In the genomic region with DNA sequence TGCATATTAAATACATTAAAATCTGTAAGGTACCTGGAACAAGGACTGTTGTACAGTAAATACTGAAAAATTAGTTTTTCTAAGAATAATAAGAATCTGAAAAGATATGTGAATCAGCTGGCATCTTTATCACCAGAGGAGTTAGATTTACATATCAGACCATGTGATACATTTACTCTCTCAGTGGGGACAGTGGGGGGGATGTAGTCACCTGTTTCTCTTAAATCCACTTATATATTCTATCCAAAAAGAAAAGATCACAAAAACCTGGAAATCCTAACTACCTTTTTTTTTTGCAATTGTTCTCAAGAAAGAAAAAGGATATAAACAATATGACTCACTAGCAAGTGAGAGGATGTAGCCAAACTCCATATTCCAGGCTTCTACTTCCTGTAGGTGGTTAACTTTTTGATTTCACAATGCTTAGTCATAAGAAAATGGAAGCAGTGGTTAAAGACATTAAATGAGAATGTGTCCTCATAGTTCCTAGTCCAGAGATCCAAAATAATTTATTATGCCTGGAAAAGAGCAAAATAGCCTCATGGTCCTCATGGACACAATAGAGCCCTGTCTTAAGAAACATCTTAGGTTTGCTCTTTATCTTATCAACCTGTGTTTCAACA, we compare ENCODE assay signal across 1 cellular context.
TF ChIP-seq lines count a peak whose summit lies in the region.

No MANE protein-coding gene starts in this region.

TF ChIP-seq in GM23338, 12 proteins besides CTCF, POLR2A, EP300 and RAD21 (continued from another document):
- TF ChIP-seq, protein P1, sequence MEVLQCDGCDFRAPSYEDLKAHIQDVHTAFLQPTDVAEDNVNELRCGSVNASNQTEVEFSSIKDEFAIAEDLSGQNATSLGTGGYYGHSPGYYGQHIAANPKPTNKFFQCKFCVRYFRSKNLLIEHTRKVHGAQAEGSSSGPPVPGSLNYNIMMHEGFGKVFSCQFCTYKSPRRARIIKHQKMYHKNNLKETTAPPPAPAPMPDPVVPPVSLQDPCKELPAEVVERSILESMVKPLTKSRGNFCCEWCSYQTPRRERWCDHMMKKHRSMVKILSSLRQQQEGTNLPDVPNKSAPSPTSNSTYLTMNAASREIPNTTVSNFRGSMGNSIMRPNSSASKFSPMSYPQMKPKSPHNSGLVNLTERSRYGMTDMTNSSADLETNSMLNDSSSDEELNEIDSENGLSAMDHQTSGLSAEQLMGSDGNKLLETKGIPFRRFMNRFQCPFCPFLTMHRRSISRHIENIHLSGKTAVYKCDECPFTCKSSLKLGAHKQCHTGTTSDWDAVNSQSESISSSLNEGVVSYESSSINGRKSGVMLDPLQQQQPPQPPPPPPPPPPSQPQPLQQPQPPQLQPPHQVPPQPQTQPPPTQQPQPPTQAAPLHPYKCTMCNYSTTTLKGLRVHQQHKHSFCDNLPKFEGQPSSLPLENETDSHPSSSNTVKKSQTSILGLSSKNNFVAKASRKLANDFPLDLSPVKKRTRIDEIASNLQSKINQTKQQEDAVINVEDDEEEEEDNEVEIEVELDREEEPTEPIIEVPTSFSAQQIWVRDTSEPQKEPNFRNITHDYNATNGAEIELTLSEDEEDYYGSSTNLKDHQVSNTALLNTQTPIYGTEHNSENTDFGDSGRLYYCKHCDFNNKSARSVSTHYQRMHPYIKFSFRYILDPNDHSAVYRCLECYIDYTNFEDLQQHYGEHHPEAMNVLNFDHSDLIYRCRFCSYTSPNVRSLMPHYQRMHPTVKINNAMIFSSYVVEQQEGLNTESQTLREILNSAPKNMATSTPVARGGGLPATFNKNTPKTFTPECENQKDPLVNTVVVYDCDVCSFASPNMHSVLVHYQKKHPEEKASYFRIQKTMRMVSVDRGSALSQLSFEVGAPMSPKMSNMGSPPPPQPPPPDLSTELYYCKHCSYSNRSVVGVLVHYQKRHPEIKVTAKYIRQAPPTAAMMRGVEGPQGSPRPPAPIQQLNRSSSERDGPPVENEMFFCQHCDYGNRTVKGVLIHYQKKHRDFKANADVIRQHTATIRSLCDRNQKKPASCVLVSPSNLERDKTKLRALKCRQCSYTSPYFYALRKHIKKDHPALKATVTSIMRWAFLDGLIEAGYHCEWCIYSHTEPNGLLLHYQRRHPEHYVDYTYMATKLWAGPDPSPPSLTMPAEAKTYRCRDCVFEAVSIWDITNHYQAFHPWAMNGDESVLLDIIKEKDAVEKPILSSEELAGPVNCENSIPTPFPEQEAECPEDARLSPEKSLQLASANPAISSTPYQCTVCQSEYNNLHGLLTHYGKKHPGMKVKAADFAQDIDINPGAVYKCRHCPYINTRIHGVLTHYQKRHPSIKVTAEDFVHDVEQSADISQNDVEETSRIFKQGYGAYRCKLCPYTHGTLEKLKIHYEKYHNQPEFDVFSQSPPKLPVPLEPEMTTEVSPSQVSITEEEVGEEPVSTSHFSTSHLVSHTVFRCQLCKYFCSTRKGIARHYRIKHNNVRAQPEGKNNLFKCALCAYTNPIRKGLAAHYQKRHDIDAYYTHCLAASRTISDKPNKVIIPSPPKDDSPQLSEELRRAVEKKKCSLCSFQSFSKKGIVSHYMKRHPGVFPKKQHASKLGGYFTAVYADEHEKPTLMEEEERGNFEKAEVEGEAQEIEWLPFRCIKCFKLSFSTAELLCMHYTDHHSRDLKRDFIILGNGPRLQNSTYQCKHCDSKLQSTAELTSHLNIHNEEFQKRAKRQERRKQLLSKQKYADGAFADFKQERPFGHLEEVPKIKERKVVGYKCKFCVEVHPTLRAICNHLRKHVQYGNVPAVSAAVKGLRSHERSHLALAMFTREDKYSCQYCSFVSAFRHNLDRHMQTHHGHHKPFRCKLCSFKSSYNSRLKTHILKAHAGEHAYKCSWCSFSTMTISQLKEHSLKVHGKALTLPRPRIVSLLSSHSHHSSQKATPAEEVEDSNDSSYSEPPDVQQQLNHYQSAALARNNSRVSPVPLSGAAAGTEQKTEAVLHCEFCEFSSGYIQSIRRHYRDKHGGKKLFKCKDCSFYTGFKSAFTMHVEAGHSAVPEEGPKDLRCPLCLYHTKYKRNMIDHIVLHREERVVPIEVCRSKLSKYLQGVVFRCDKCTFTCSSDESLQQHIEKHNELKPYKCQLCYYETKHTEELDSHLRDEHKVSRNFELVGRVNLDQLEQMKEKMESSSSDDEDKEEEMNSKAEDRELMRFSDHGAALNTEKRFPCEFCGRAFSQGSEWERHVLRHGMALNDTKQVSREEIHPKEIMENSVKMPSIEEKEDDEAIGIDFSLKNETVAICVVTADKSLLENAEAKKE (CRISPR knock-in tag; IDR thresholded peaks at IDR 0.05): no peak
- TF ChIP-seq ZNF331 (CRISPR knock-in tag; IDR thresholded peaks at IDR 0.05; ENCODE audit: low read depth) (no peak), POLR2AphosphoS5 (IDR thresholded peaks at IDR 0.05; ENCODE audit: low read depth) (no peak)
- TF ChIP-seq, protein P2, sequence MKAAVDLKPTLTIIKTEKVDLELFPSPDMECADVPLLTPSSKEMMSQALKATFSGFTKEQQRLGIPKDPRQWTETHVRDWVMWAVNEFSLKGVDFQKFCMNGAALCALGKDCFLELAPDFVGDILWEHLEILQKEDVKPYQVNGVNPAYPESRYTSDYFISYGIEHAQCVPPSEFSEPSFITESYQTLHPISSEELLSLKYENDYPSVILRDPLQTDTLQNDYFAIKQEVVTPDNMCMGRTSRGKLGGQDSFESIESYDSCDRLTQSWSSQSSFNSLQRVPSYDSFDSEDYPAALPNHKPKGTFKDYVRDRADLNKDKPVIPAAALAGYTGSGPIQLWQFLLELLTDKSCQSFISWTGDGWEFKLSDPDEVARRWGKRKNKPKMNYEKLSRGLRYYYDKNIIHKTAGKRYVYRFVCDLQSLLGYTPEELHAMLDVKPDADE (IDR thresholded peaks at IDR 0.05): no peak
